ENCODE assay signal across 17 cellular contexts in the genomic region with DNA sequence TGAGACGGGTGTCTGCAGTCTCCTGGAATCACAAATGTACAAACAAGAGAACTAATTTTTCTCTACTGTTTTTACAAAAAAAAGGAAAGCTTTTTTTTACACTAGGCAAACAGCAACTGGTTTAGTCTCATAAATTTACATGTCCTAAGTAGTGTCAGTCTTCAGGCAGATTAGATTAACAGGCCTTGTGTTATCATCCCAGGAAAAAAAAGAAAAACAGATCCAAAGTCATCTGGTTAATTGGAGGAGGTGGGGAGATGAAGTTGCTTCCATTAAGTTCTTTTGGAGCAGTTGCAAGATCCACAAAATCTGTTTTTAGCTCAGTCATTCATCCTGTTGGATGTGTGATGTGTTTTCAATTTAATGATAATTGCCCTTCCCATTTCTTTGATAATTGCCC.
A peak's percentile ranks its signal among the peaks of the same experiment; 100 is the strongest.
DNase-seq lines count a peak whose midpoint lies in the region; ATAC-seq, FAIRE-seq and TF ChIP-seq lines count a peak whose summit lies in the region.
"Had no signal": no experiment of that assay in that cellular context is flagged by ENCODE, and none has a peak within 500 bp of the region (broad histone marks: within the 10 kb centered on the region; RNA-seq: fewer than 3 reads in every experiment).

No MANE protein-coding gene starts in this region.

- H3K27ac Mint-ChIP-seq in GM23338, result peak overlapping the region; percentile 22; the same call in 1 of the 2 replicates
- peak overlapping the region; percentile 13 for H3K27ac Mint-ChIP-seq in neural crest cell (ENCODE audit: unreplicated experiment)

- TF ChIP-seq POLR2A in GM12878 (IDR thresholded peaks at IDR 0.05; ENCODE audit: low read depth, low read length), result no peak

- peaks cover 28% of the 10 kb centered on the region for H3K4me1 Mint-ChIP-seq in GM23338
- H3K4me1 Mint-ChIP-seq in neural crest cell, result peaks cover 37% of the 10 kb centered on the region

- H3K4me1 ChIP-seq in BLaER1 treated with 17β-estradiol and CSF1 and Interleukin-3, amounts not matched to agents 10 nM and 100 nM, result peaks cover 9 to 68% (median 12%) of the 10 kb centered on the region in 10 experiments; a peak in 19 of 20 replicates
- H3K4me1 ChIP-seq in GM23338 (ENCODE audit: insufficient read depth) (peaks cover 11% of the 10 kb centered on the region), GM12878 (ENCODE audit: control insufficient read depth, insufficient read depth, low read length) (peaks cover 18% of the 10 kb centered on the region)
- H3K4me1 ChIP-seq: BE2C had no signal

- CTCF ChIA-PET in GM12878 (lab: Yijun Ruan, JAX), result interaction anchor here (1.1 to 2.3 kb wide), 5 partner anchors 12 to 324 kb away, joined by 3 to 10 read pairs (median 3); no protein-coding TSS in a partner anchor

- H2AFZ ChIP-seq in GM23338, result peak overlapping the region; percentile 70; the same call in 1 of the 2 replicates
- no peak overlapping the region for H2AFZ ChIP-seq in GM12878 (ENCODE audit: control insufficient read depth, low read depth, low read length)

- peaks cover 6 to 18% (median 12%) of the 10 kb centered on the region in 11 experiments; a peak in 20 of 22 replicates for H3K9me3 ChIP-seq in BLaER1 treated with 17β-estradiol and CSF1 and Interleukin-3, amounts not matched to agents 10 nM and 100 nM (replicated peaks in 1 of 11)
- H3K9me3 ChIP-seq in GM12878 (replicated peaks; ENCODE audit: control insufficient read depth, insufficient read depth, low read length), result peaks cover 4% of the 10 kb centered on the region; the same call in 2 of the 3 replicates
- H3K9me3 ChIP-seq: BE2C had no signal

- no peak for DNase-seq in GM23338 (ENCODE audit: low spot score)
- DNase-seq in GM12878 (ENCODE audit: low read depth, low spot score), result no peak
- no peak for DNase-seq in neural crest cell (ENCODE audit: low read depth, low spot score)
- no peak for DNase-seq in NAMALWA (ENCODE audit: low spot score)
- no peak for DNase-seq in activated CD4-positive, alpha-beta T cell treated with anti-CD3 and anti-CD28 coated beads for 1 hour
- no peak for DNase-seq in DMS79 treated with DMSO at 0.1 percent for 48 hours (lab: John Stamatoyannopoulos, UW)
- DNase-seq: BE2C, EL, NCI-H1048, NCI-H1694, NCI-H446, SHP77, SW 1271 had no signal

- SMC1A ChIA-PET in GM12878 (lab: Charles Lee; ENCODE audit: uncharacterized antibody, unreplicated experiment), result interaction anchor here (1.0 to 1.9 kb wide), 4 partner anchors 16 to 368 kb away, joined by 3 to 5 read pairs (median 3); no protein-coding TSS in a partner anchor

- no peak for TF ChIP-seq EP300 in GM12878 (IDR thresholded peaks at IDR 0.05; ENCODE audit: borderline replicate concordance in 1 of 2, control insufficient read depth in 1 of 2, low read depth in 2 of 2, low read length in 2 of 2)

- no peak overlapping the region for H3K9ac ChIP-seq in BLaER1 treated with 17β-estradiol and CSF1 and Interleukin-3, amounts not matched to agents 10 nM and 100 nM
- no peak overlapping the region for H3K9ac ChIP-seq in GM12878 (ENCODE audit: control insufficient read depth, insufficient read depth, low read length)

- no peak for FAIRE-seq in GM12878 (lab: Jason Lieb, UNC)
- FAIRE-seq: K562 had no signal

- H3K27me3 Mint-ChIP-seq in GM23338 (ENCODE audit: insufficient read depth, low read depth, poor library complexity), result peaks cover 2% of the 10 kb centered on the region
- H3K27me3 Mint-ChIP-seq in neural crest cell (ENCODE audit: low read depth), result no peaks in the 10 kb centered on the region

- peak overlapping the region; percentile 8 to 84 (median 54); a peak in 20 of 22 replicates for H3K4me2 ChIP-seq in BLaER1 treated with 17β-estradiol and CSF1 and Interleukin-3, amounts not matched to agents 10 nM and 100 nM
- H3K4me2 ChIP-seq in GM23338, result no peak overlapping the region
- H3K4me2 ChIP-seq in GM12878 (ENCODE audit: control insufficient read depth, insufficient read depth), result peak overlapping the region; percentile 54

- no peaks in the 10 kb centered on the region for H4K20me1 ChIP-seq in BLaER1 treated with 17β-estradiol and CSF1 and Interleukin-3, amounts not matched to agents 10 nM and 100 nM
- H4K20me1 ChIP-seq in GM23338 (replicated peaks; ENCODE audit: insufficient read depth) (no peaks in the 10 kb centered on the region), GM12878 (ENCODE audit: control insufficient read depth, insufficient read depth) (no peaks in the 10 kb centered on the region)

- H3K9me3 Mint-ChIP-seq in GM23338 (peaks cover 13% of the 10 kb centered on the region), neural crest cell (peaks cover 4% of the 10 kb centered on the region)

- peak overlapping the region in 2 of 11 experiments; percentile 34 to 82; a peak in 4 of 22 replicates for H3K27ac ChIP-seq in BLaER1 treated with 17β-estradiol and CSF1 and Interleukin-3, amounts not matched to agents 10 nM and 100 nM
- H3K27ac ChIP-seq in GM23338 (ENCODE audit: low read depth), result no peak overlapping the region
- no peak overlapping the region for H3K27ac ChIP-seq in GM12878 (ENCODE audit: control insufficient read depth, insufficient read depth)

- POLR2A ChIA-PET in GM12878 (lab: Charles Lee), result interaction anchor here (0.8 kb wide), 1 partner anchor 141 kb away, joined by 3 read pairs; no protein-coding TSS in a partner anchor

- H3F3A ChIP-seq in GM23338 (replicated peaks; ENCODE audit: low read depth), result no peaks in the 10 kb centered on the region

- 26% methylated on average over 1 of the region's 1 CpG for WGBS in GM12878 (ENCODE audit: insufficient coverage, insufficient replicate concordance, low lambda C conversion rate, missing lambda C conversion rate)

- H3K36me3 Mint-ChIP-seq in GM23338 (ENCODE audit: low read depth), result peaks cover 20% of the 10 kb centered on the region
- no peaks in the 10 kb centered on the region for H3K36me3 Mint-ChIP-seq in neural crest cell (ENCODE audit: low read depth)

- H3K9me2 ChIP-seq in GM23338 (ENCODE audit: insufficient read depth), result 0 out of 2 replicates have a peak, but pooled peaks cover 4% of the 10 kb centered on the region

- ATAC-seq in GM23338 (no peak), GM12878 (no peak)
- ATAC-seq: HCT116, K562, Panc1 had no signal

- RAD21 ChIA-PET in GM12878 (lab: Charles Lee; ENCODE audit: unreplicated experiment), result no interaction called here

- no peaks in the 10 kb centered on the region for H3K27me3 ChIP-seq in BLaER1 treated with 17β-estradiol and CSF1 and Interleukin-3, amounts not matched to agents 10 nM and 100 nM
- no peaks in the 10 kb centered on the region for H3K27me3 ChIP-seq in GM23338 (ENCODE audit: insufficient read depth)
- no peaks in the 10 kb centered on the region; a peak in 1 of 4 replicates for H3K27me3 ChIP-seq in GM12878 (replicated peaks in 1 of 2; ENCODE audit: control insufficient read depth in 2 of 2, insufficient read depth in 2 of 2, low read length in 1 of 2)
- H3K27me3 ChIP-seq: BE2C had no signal

- no peaks in the 10 kb centered on the region for H3K36me3 ChIP-seq in BLaER1 treated with 17β-estradiol and CSF1 and Interleukin-3, amounts not matched to agents 10 nM and 100 nM
- H3K36me3 ChIP-seq in GM23338 (ENCODE audit: insufficient read depth) (no peaks in the 10 kb centered on the region; the same call in 1 of the 2 replicates), GM12878 (ENCODE audit: control insufficient read depth in 2 of 2, insufficient read depth in 2 of 2, low read length in 1 of 2) (no peaks in the 10 kb centered on the region)
- H3K36me3 ChIP-seq: BE2C had no signal

- H3K4me3 ChIP-seq in BLaER1 treated with 17β-estradiol and CSF1 and Interleukin-3, amounts not matched to agents 10 nM and 100 nM, result no peak overlapping the region
- H3K4me3 ChIP-seq in GM23338 (no peak overlapping the region), GM12878 (no peak overlapping the region; the same call in 1 of the 2 replicates)
- H3K4me3 ChIP-seq: K562 had no signal

- intact Hi-C loops in GM12878 (cut with micrococcal nuclease; ENCODE audit: unreplicated experiment), result no loop called here

- H3K79me2 ChIP-seq in GM23338 (replicated peaks; ENCODE audit: insufficient read depth) (no peaks in the 10 kb centered on the region), GM12878 (ENCODE audit: control insufficient read depth, insufficient read depth, low read length) (no peaks in the 10 kb centered on the region)

- H3K4me3 Mint-ChIP-seq in GM23338 (no peak overlapping the region), neural crest cell (no peak overlapping the region)

- in situ Hi-C loops in GM12878 (cut with MboI), result no loop called here

- BruUV-seq in GM12878 (replicated peaks; lab: Mats Ljungman, UMichigan), result no TSS peak

- TF ChIP-seq RAD21 in GM12878 (IDR thresholded peaks at IDR 0.05; ENCODE audit: insufficient read depth, low read depth, low read length), result no peak

- no peak for TF ChIP-seq CTCF in GM23338 (conservative IDR thresholded peaks at IDR 0.05; ENCODE audit: low read depth in 2 of 2)
- no peak for TF ChIP-seq CTCF in GM12878 (IDR thresholded peaks at IDR 0.05 in 2 of 3, conservative IDR thresholded peaks at IDR 0.05 in 1 of 3; ENCODE audit: control insufficient read depth in 2 of 3, extremely low read depth in 1 of 3, insufficient read depth in 1 of 3, low read depth in 3 of 3, low read length in 3 of 3)
- no peak for TF ChIP-seq CTCF in neural crest cell (conservative IDR thresholded peaks at IDR 0.05)

TF ChIP-seq in GM23338, 12 proteins besides CTCF, POLR2A, EP300 and RAD21 (continues in another document):
- TF ChIP-seq ZNF331 (CRISPR knock-in tag; IDR thresholded peaks at IDR 0.05; ENCODE audit: low read depth), result no peak

TF ChIP-seq in GM12878, 131 proteins besides CTCF, POLR2A, EP300 and RAD21 (continues in another document):
- TF ChIP-seq NFXL1 (IDR thresholded peaks at IDR 0.05; ENCODE audit: borderline replicate concordance) (no peak), SUZ12 (IDR thresholded peaks at IDR 0.05; ENCODE audit: unreplicated experiment) (no peak), HDAC2 (IDR thresholded peaks at IDR 0.05) (no peak), EZH2 (IDR thresholded peaks at IDR 0.05; ENCODE audit: borderline replicate concordance, control insufficient read depth, low read depth, low read length) (no peak), POLR2AphosphoS5 (IDR thresholded peaks at IDR 0.05; ENCODE audit: low read length) (no peak), PAX8 (IDR thresholded peaks at IDR 0.05) (no peak), BACH1 (IDR thresholded peaks at IDR 0.05; ENCODE audit: borderline replicate concordance) (no peak), MYB (IDR thresholded peaks at IDR 0.05; ENCODE audit: borderline replicate concordance, low read depth, low read length) (no peak)
- TF ChIP-seq, protein P1, sequence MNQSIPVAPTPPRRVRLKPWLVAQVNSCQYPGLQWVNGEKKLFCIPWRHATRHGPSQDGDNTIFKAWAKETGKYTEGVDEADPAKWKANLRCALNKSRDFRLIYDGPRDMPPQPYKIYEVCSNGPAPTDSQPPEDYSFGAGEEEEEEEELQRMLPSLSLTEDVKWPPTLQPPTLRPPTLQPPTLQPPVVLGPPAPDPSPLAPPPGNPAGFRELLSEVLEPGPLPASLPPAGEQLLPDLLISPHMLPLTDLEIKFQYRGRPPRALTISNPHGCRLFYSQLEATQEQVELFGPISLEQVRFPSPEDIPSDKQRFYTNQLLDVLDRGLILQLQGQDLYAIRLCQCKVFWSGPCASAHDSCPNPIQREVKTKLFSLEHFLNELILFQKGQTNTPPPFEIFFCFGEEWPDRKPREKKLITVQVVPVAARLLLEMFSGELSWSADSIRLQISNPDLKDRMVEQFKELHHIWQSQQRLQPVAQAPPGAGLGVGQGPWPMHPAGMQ (IDR thresholded peaks at IDR 0.05; ENCODE audit: borderline replicate concordance), result no peak
